In the genomic region with DNA sequence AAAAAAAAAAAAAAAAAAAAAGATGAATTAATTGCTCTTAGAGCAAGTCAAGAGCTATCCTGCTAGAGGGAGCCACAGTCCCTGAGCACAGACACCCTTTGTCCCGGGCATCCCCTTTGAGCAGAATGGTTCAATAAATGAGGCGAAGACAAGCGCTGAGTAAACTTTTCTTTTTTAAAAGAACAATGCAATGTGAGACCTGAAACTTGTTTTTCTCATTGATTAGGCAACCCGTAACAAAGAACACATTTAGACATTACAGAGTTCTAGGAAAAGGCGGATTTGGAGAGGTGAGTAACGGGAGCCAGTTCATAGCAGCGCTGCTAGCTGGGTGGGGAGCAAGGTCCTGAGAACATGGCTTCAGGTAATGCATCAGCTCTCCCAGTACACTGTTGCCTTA, we compare ENCODE assay signal across 8 cellular contexts. TPM values are rescaled to one million over a fixed set of nuclear protein-coding genes. Genes with fewer than 3 reads are reported as not detected.
DNase-seq lines count a peak whose midpoint lies in the region; ATAC-seq and TF ChIP-seq lines count a peak whose summit lies in the region.

No MANE protein-coding gene starts in this region.

- no peak overlapping the region for H3K27ac ChIP-seq in MM.1S (ENCODE audit: low read length)
- H3K27ac ChIP-seq in lower lobe of right lung, result no peak overlapping the region

- peak; percentile 47 for DNase-seq in stimulated activated CD4-positive, alpha-beta T cell treated with anti-CD3 and anti-CD28 coated beads, Interleukin-1b, Interleukin-23, amount 100 ng/mL, for 48 hours
- DNase-seq in stimulated activated CD4-positive, alpha-beta T cell treated with anti-CD3 and anti-CD28 coated beads, Interleukin-4, amount 100 ng/mL, for 1 hour, result no peak
- DNase-seq in RPMI7951 (ENCODE audit: low read depth) (peak; percentile 10), fibroblast of the conjunctiva (ENCODE audit: low read depth) (peak; percentile 47), type B pancreatic cell (ENCODE audit: extremely low spot score, unreplicated experiment) (no peak), MM.1S (no peak), lower lobe of right lung (no peak), NCI-H748 (lab: John Stamatoyannopoulos, UW; ENCODE audit: unreplicated experiment) (no peak)

- no peaks in the 10 kb centered on the region for H4K20me1 ChIP-seq in MM.1S (ENCODE audit: insufficient read depth, low read length)

- H3K4me3 ChIP-seq in MM.1S (ENCODE audit: low read length), result no peak overlapping the region
- H3K4me3 ChIP-seq in lower lobe of right lung, result no peak overlapping the region

- H3K9me3 ChIP-seq in MM.1S (replicated peaks; ENCODE audit: insufficient read depth, low read length), result no peaks in the 10 kb centered on the region
- H3K9me3 ChIP-seq in lower lobe of right lung, result no peaks in the 10 kb centered on the region

- no peak overlapping the region for H3K4me2 ChIP-seq in MM.1S (ENCODE audit: low read depth, low read length)

- no peak for ATAC-seq in lower lobe of right lung

- H3K27ac Mint-ChIP-seq in type B pancreatic cell, result no peak overlapping the region

- no peak overlapping the region for H2AFZ ChIP-seq in MM.1S (ENCODE audit: low read length)

- no peaks in the 10 kb centered on the region for H3K4me1 Mint-ChIP-seq in type B pancreatic cell (ENCODE audit: unreplicated experiment)

- no peaks in the 10 kb centered on the region for H3K36me3 ChIP-seq in MM.1S (replicated peaks; ENCODE audit: insufficient read depth, low read length)
- H3K36me3 ChIP-seq in lower lobe of right lung, result no peaks in the 10 kb centered on the region

- H3K9ac ChIP-seq in MM.1S (ENCODE audit: low read length), result no peak overlapping the region

- intact Hi-C loops in lower lobe of right lung (cut with DNase I), result no loop called here

- H3K9me3 Mint-ChIP-seq in type B pancreatic cell, result no peaks in the 10 kb centered on the region

- H3K4me1 ChIP-seq in MM.1S (ENCODE audit: low read length), result no peaks in the 10 kb centered on the region
- H3K4me1 ChIP-seq in lower lobe of right lung, result no peaks in the 10 kb centered on the region

- no peaks in the 10 kb centered on the region for H3K27me3 Mint-ChIP-seq in type B pancreatic cell

- H3K9me2 ChIP-seq in MM.1S (replicated peaks; ENCODE audit: insufficient read depth, low read length), result no peaks in the 10 kb centered on the region

- no peaks in the 10 kb centered on the region for H3K27me3 ChIP-seq in MM.1S (replicated peaks; ENCODE audit: insufficient read depth, low read length)
- no peaks in the 10 kb centered on the region for H3K27me3 ChIP-seq in lower lobe of right lung (ENCODE audit: low read depth)

- no peaks in the 10 kb centered on the region for H3F3A ChIP-seq in MM.1S (ENCODE audit: insufficient read depth, low read length)

- TF ChIP-seq CTCF in type B pancreatic cell (conservative IDR thresholded peaks at IDR 0.05) (peak; percentile 48), MM.1S (IDR thresholded peaks at IDR 0.05; ENCODE audit: low read length) (no peak), lower lobe of right lung (IDR thresholded peaks at IDR 0.05) (no peak)

- no peak overlapping the region for H3K4me3 Mint-ChIP-seq in type B pancreatic cell

- H3K36me3 Mint-ChIP-seq in type B pancreatic cell, result no peaks in the 10 kb centered on the region

- no peaks in the 10 kb centered on the region for H3K79me2 ChIP-seq in MM.1S (ENCODE audit: low read length)

RNA-seq across cellular contexts. Expression of gene GRK4, which starts 46.1 kb away (rescaled TPM):
- total RNA-seq in RPMI7951 (2014; rRNA removed; shearing (Covaris generic)), result 3.1 and 3.6 TPM in 2 replicates
- total RNA-seq in type B pancreatic cell (ENCODE audit: low replicate concordance), result 8.9 and 9.3 TPM in 2 replicates
- total RNA-seq in lower lobe of right lung, result 7.1 TPM

RNA-seq across cellular contexts. Expression of gene NOP14, which starts 46.2 kb away (rescaled TPM):
- total RNA-seq in RPMI7951 (2014; rRNA removed; shearing (Covaris generic)), result 10.1 and 13.0 TPM in 2 replicates
- total RNA-seq in type B pancreatic cell (ENCODE audit: low replicate concordance) (32.4 and 33.8 TPM in 2 replicates), lower lobe of right lung (20.7 TPM)

Comparison
In these comparisons a context has a peak if more than half of its experiments do, and no peak if none do; other contexts are left out.
1. DNase-seq: peak in stimulated activated CD4-positive, alpha-beta T cell treated with anti-CD3 and anti-CD28 coated beads, Interleukin-1b, Interleukin-23, amount 100 ng/mL, for 48 hours (single experiment), RPMI7951 (single experiment) and fibroblast of the conjunctiva (single experiment); none in stimulated activated CD4-positive, alpha-beta T cell treated with anti-CD3 and anti-CD28 coated beads, Interleukin-4, amount 100 ng/mL, for 1 hour (single experiment), type B pancreatic cell (single experiment), MM.1S (single experiment), lower lobe of right lung (single experiment) and NCI-H748 (single experiment).